Comparison of ENCODE assay signal across 26 cellular contexts in genomic region chr14:21395450-21395849, GRCh38.
"Had no signal": no experiment of that assay in that cellular context is flagged by ENCODE, and none has a peak within 500 bp of the region (broad histone marks: within the 10 kb centered on the region; RNA-seq: fewer than 3 reads in every experiment).

No MANE protein-coding gene starts in this region.

- H3K27ac Mint-ChIP-seq: activated naive CD4-positive, alpha-beta T cell treated with anti-CD3 and anti-CD28 coated beads, Interleukin-2, amount 10 ng/mL, durations not matched to agents 7 days and 5 days; activated T-helper 2 cell treated with anti-CD3 and anti-CD28 coated beads, Interferon-gamma antibody, Interleukin-2, Interleukin-4, amounts not matched to agents 10 μg/mL and 5 μg/mL and 100 μg/mL, durations not matched to agents 14 hours and 24 hours and 36 hours; endodermal cell; T-helper 17 cell had no signal

- H3K27me3 Mint-ChIP-seq: activated naive CD4-positive, alpha-beta T cell treated with anti-CD3 and anti-CD28 coated beads, Interleukin-2, amount 10 ng/mL, durations not matched to agents 7 days and 5 days; naive B cell; T-helper 17 cell had no signal

- H3K4me3 Mint-ChIP-seq: activated naive CD4-positive, alpha-beta T cell treated with anti-CD3 and anti-CD28 coated beads, Interleukin-2, amount 10 ng/mL, durations not matched to agents 7 days and 5 days; activated T-cell treated with anti-CD3 and anti-CD28 coated beads, Interleukin-2, amount 50 U/mL, for 4 hours; endodermal cell; naive B cell had no signal

- H3K27me3 ChIP-seq: heart right ventricle, upper lobe of left lung had no signal

- H3K4me1 Mint-ChIP-seq: activated naive CD4-positive, alpha-beta T cell treated with anti-CD3 and anti-CD28 coated beads, Interleukin-2, amount 10 ng/mL, durations not matched to agents 7 days and 5 days; endodermal cell; naive B cell; T-helper 17 cell had no signal

- H3K4me1 ChIP-seq: heart right ventricle, upper lobe of left lung had no signal

- H3K9me3 Mint-ChIP-seq: activated naive CD4-positive, alpha-beta T cell treated with anti-CD3 and anti-CD28 coated beads, Interleukin-2, amount 10 ng/mL, durations not matched to agents 7 days and 5 days; activated T-cell treated with anti-CD3 and anti-CD28 coated beads, Interleukin-2, amount 50 U/mL, for 4 hours; activated T-helper 2 cell treated with anti-CD3 and anti-CD28 coated beads, Interferon-gamma antibody, Interleukin-2, Interleukin-4, amounts not matched to agents 10 μg/mL and 5 μg/mL and 100 μg/mL, durations not matched to agents 14 hours and 24 hours and 36 hours; endodermal cell; naive B cell had no signal

- H3K4me3 ChIP-seq: heart right ventricle, lung, thoracic aorta, upper lobe of left lung had no signal

- FAIRE-seq: bronchial epithelial cell, keratinocyte, small intestine had no signal

- H3K9me3 ChIP-seq: heart right ventricle, thoracic aorta, upper lobe of left lung had no signal

- ATAC-seq: activated T-cell treated with anti-CD3 and anti-CD28 coated beads, Interleukin-2, amount 50 U/mL, for 4 hours; heart right ventricle; sciatic nerve; T-helper 17 cell had no signal

- H3K27ac ChIP-seq: epithelial cell of prostate, heart right ventricle, thoracic aorta, upper lobe of left lung had no signal

- DNase-seq: activated CD4-positive, alpha-beta T cell treated with anti-CD3 and anti-CD28 coated beads for 4 hours; activated CD4-positive, alpha-beta T cell treated with anti-CD3 and anti-CD28 coated beads, Interleukin-2, amount 50 U/mL, for 48 hours; activated CD4-positive, CD25-positive, alpha-beta regulatory T cell; activated CD8-positive, alpha-beta memory T cell treated with anti-CD3 and anti-CD28 coated beads, Interleukin-2, amount 50 U/mL, for 48 hours; activated naive CD4-positive, alpha-beta T cell treated with anti-CD3 and anti-CD28 coated beads, Interleukin-2, amount 10 ng/mL, durations not matched to agents 7 days and 5 days; activated T-cell treated with anti-CD3 and anti-CD28 coated beads, Interleukin-2, amount 50 U/mL, for 4 hours; amygdala; cerebellar nuclear complex; cortex of kidney; endodermal cell; heart right ventricle; naive B cell; occipital lobe; posterior cingulate gyrus; small intestine; stimulated activated CD4-positive, alpha-beta T cell treated with anti-CD3 and anti-CD28 coated beads, Interleukin-2, amount 100 ng/mL, for 48 hours; stimulated activated naive CD4-positive, alpha-beta T cell; T-helper 17 cell; upper lobe of left lung had no signal
